ENCODE assay signal across 8 cellular contexts in genomic region chr2:169095631-169096105, GRCh38. TPM values are rescaled to one million over a fixed set of nuclear protein-coding genes. Genes with fewer than 3 reads are reported as not detected.
DNase-seq lines count a peak whose midpoint lies in the region; ATAC-seq and TF ChIP-seq lines count a peak whose summit lies in the region.

No MANE protein-coding gene starts in this region.

- DNase-seq in UCSD-AML1 (lab: John Stamatoyannopoulos, UW; ENCODE audit: unreplicated experiment) (peak; percentile 34), inferior parietal cortex (ENCODE audit: extremely low spot score) (peak; percentile 34), NCI-H1694 treated with DMSO at 0.1 percent for 48 hours (lab: John Stamatoyannopoulos, UW) (no peak), thyroid gland (no peak), DMS53 (lab: John Stamatoyannopoulos, UW) (no peak), tibial artery (no peak)

- H3K36me3 ChIP-seq in BLaER1 treated with 17β-estradiol and CSF1 and Interleukin-3, amounts not matched to agents 10 nM and 100 nM: peaks cover 0 to 88% (median 3%) of the 10 kb centered on the region in 11 experiments; a peak in 10 of 22 replicates
- H3K36me3 ChIP-seq in thyroid gland (no peaks in the 10 kb centered on the region), tibial artery (no peaks in the 10 kb centered on the region)

- WGBS in thyroid gland, 2 donors: 82 to 87% methylated on average over 5 of the region's 5 CpGs

- peaks cover 9 to 81% (median 47%) of the 10 kb centered on the region in 10 experiments for H3K4me1 ChIP-seq in BLaER1 treated with 17β-estradiol and CSF1 and Interleukin-3, amounts not matched to agents 10 nM and 100 nM
- no peaks in the 10 kb centered on the region for H3K4me1 ChIP-seq in thyroid gland
- no peaks in the 10 kb centered on the region for H3K4me1 ChIP-seq in tibial artery

- no peak for TF ChIP-seq POLR2A in thyroid gland (IDR thresholded peaks at IDR 0.05)

- H3K27me3 ChIP-seq in BLaER1 treated with 17β-estradiol and CSF1 and Interleukin-3, amounts not matched to agents 10 nM and 100 nM: no peaks in the 10 kb centered on the region
- H3K27me3 ChIP-seq in thyroid gland: no peaks in the 10 kb centered on the region
- H3K27me3 ChIP-seq in tibial artery: no peaks in the 10 kb centered on the region

- H4K20me1 ChIP-seq in BLaER1 treated with 17β-estradiol and CSF1 and Interleukin-3, amounts not matched to agents 10 nM and 100 nM: no peaks in the 10 kb centered on the region

- no peak overlapping the region for H3K4me3 ChIP-seq in BLaER1 treated with 17β-estradiol and CSF1 and Interleukin-3, amounts not matched to agents 10 nM and 100 nM
- H3K4me3 ChIP-seq in thyroid gland (replicated peaks in 1 of 3) (no peak overlapping the region), tibial artery (no peak overlapping the region)

- peak overlapping the region; percentile 1 to 81 (median 62); a peak in 19 of 22 replicates for H3K4me2 ChIP-seq in BLaER1 treated with 17β-estradiol and CSF1 and Interleukin-3, amounts not matched to agents 10 nM and 100 nM

- peak; percentile 43 for ATAC-seq in HG03442 (IDR thresholded peaks at IDR 0.05; ENCODE audit: unreplicated experiment)

- TF ChIP-seq CTCF in thyroid gland (IDR thresholded peaks at IDR 0.05) (no peak), tibial artery (IDR thresholded peaks at IDR 0.05) (no peak)

- peaks cover 0 to 43% (median 15%) of the 10 kb centered on the region in 11 experiments; a peak in 15 of 22 replicates for H3K9me3 ChIP-seq in BLaER1 treated with 17β-estradiol and CSF1 and Interleukin-3, amounts not matched to agents 10 nM and 100 nM (replicated peaks in 1 of 11)
- no peaks in the 10 kb centered on the region for H3K9me3 ChIP-seq in thyroid gland
- no peaks in the 10 kb centered on the region for H3K9me3 ChIP-seq in tibial artery

- H3K9ac ChIP-seq in BLaER1 treated with 17β-estradiol and CSF1 and Interleukin-3, amounts not matched to agents 10 nM and 100 nM: peak overlapping the region in 4 of 11 experiments; percentile 14 to 57 (median 20); a peak in 6 of 22 replicates

- peak overlapping the region in 7 of 11 experiments; percentile 43 to 75 (median 56); a peak in 16 of 22 replicates for H3K27ac ChIP-seq in BLaER1 treated with 17β-estradiol and CSF1 and Interleukin-3, amounts not matched to agents 10 nM and 100 nM
- H3K27ac ChIP-seq in thyroid gland: no peak overlapping the region
- no peak overlapping the region for H3K27ac ChIP-seq in tibial artery

- intact Hi-C loops in thyroid gland (cut with DNase I): no loop called here
- intact Hi-C loops in tibial artery (cut with DNase I; ENCODE audit: low total_unique reads): no loop called here

RNA-seq across cellular contexts. Expression of gene DHRS9, which starts 26.3 kb away (rescaled TPM):
- total RNA-seq in thyroid gland: under 1 TPM in 1 of 4 donors, not detected in 3; 0.54 TPM

Comparison
In these comparisons a context has a peak if more than half of its experiments do, and no peak if none do; other contexts are left out.
1. H3K27ac ChIP-seq: peak in BLaER1 treated with 17β-estradiol and CSF1 and Interleukin-3, amounts not matched to agents 10 nM and 100 nM (7 of 11); none in thyroid gland (0 of 3) and tibial artery (0 of 2).
2. DNase-seq: peak in UCSD-AML1 (single experiment) and inferior parietal cortex (single experiment); none in NCI-H1694 treated with DMSO at 0.1 percent for 48 hours (single experiment), thyroid gland (0 of 2), DMS53 (single experiment) and tibial artery (0 of 2).